1 cellular context compared by ENCODE assay signal in the genomic region with DNA sequence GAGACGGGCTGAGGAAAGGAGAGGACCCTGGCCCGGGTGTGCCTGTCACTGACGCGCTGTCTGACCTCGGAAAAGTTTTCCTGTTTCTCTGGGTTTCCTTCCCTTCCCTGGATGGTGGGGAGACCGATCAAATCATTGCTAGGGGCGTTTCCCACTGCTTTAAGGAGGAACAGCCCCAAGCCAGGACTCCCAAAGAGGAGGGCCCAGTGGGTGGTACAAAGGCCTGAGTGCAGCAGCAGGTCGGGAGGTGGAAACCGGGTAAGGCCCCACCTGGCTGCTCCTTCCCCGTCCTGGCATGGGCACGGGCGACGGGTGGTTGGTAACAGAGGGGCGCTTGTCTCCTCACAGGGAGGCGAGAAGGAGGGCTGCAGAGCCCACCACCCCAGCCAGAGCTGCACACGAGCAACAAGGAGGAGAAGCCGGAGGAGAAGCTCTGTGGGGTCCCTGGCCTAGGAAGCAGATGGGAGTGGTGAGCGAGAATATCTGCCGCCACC.
TF ChIP-seq lines count a peak whose summit lies in the region.

No MANE protein-coding gene starts in this region.

TF ChIP-seq in K562, 482 proteins besides CTCF, POLR2A, EP300 and RAD21:
- TF ChIP-seq COPS2 (conservative IDR thresholded peaks at IDR 0.05) = no peak
- TF ChIP-seq, protein P1, sequence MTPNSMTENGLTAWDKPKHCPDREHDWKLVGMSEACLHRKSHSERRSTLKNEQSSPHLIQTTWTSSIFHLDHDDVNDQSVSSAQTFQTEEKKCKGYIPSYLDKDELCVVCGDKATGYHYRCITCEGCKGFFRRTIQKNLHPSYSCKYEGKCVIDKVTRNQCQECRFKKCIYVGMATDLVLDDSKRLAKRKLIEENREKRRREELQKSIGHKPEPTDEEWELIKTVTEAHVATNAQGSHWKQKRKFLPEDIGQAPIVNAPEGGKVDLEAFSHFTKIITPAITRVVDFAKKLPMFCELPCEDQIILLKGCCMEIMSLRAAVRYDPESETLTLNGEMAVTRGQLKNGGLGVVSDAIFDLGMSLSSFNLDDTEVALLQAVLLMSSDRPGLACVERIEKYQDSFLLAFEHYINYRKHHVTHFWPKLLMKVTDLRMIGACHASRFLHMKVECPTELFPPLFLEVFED (CRISPR knock-in tag; conservative IDR thresholded peaks at IDR 0.05) = no peak
- TF ChIP-seq BRD9 (IDR thresholded peaks at IDR 0.05; ENCODE audit: low read depth, partially characterized antibody) = no peak
